In the genomic region with DNA sequence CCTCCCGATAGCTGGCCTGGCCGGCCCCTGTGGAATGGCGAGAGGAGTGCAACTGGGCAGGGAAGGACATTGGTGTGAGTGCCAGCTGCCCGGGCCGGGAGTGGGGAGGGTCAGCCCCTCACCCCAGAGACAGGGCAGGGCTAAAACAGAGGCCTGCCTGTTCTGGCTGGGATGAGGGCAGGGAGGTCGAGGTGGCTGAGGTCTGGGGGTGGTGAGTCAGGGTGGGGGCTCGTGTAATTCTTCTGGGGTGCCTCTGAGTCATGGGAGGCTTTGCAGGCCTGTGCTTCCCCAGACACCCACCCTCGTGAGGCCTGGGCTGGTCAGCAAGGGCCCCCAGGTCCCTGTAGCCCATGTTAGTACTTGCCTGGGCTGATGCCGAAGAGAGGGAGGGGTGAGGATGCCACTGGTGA, we compare ENCODE assay signal across 16 cellular contexts. TPM values are rescaled to one million over a fixed set of nuclear protein-coding genes. Genes with fewer than 3 reads are reported as not detected.
DNase-seq lines count a peak whose midpoint lies in the region; ATAC-seq and TF ChIP-seq lines count a peak whose summit lies in the region.
"Had no signal": no experiment of that assay in that cellular context is flagged by ENCODE, and none has a peak within 500 bp of the region (broad histone marks: within the 10 kb centered on the region; RNA-seq: fewer than 3 reads in every experiment).

No MANE protein-coding gene starts in this region.

- no TSS peak for BruUV-seq in Caco-2 (replicated peaks; lab: Mats Ljungman, UMichigan)

- TF ChIP-seq CTCF in Caco-2 (IDR thresholded peaks at IDR 0.05; ENCODE audit: insufficient read depth in 1 of 2, low read depth in 1 of 2, low read length in 1 of 2, severe bottlenecking in 1 of 2, unreplicated experiment in 1 of 2) = no peak
- TF ChIP-seq CTCF in RWPE2 (IDR thresholded peaks at IDR 0.05; ENCODE audit: poor library complexity, severe bottlenecking) = no peak
- no peak for TF ChIP-seq CTCF in foreskin fibroblast (IDR thresholded peaks at IDR 0.05; ENCODE audit: low read depth, low read length)
- no peak for TF ChIP-seq CTCF in retinal pigment epithelial cell (conservative IDR thresholded peaks at IDR 0.05; ENCODE audit: low read depth, low read length)

- peaks cover 46% of the 10 kb centered on the region for H3K4me1 Mint-ChIP-seq in Caco-2 (ENCODE audit: low read depth, unreplicated experiment)
- H3K4me1 Mint-ChIP-seq in activated CD4-positive, alpha-beta memory T cell treated with anti-CD3 and anti-CD28 coated beads for 36 hours (ENCODE audit: low read depth) = peaks cover 25% of the 10 kb centered on the region

- H3K9me3 ChIP-seq in Caco-2 = no peaks in the 10 kb centered on the region
- no peaks in the 10 kb centered on the region for H3K9me3 ChIP-seq in RWPE2 (ENCODE audit: severe bottlenecking)
- H3K9me3 ChIP-seq: HAP-1, left lung had no signal

- H3K36me3 ChIP-seq in Caco-2 (ENCODE audit: control insufficient read depth, insufficient read depth, low read length) = peaks cover 2% of the 10 kb centered on the region
- peaks cover 34% of the 10 kb centered on the region for H3K36me3 ChIP-seq in RWPE2 (ENCODE audit: low read depth)
- H3K36me3 ChIP-seq: HAP-1, left lung had no signal

- peak overlapping the region; percentile 93 for H3K27ac ChIP-seq in RWPE2 (ENCODE audit: poor library complexity, severe bottlenecking)

- H3K27me3 ChIP-seq in Caco-2 (replicated peaks; ENCODE audit: control insufficient read depth, insufficient read depth, low read length) (no peaks in the 10 kb centered on the region), RWPE2 (ENCODE audit: insufficient read depth, poor library complexity, severe bottlenecking) (no peaks in the 10 kb centered on the region)

- CTCF ChIA-PET in Caco-2 (lab: Charles Lee) = interaction anchor here (1.2 to 1.8 kb wide), 2 partner anchors 11 to 29 kb away, joined by 3 to 10 read pairs; a partner anchor contains a TSS
- CTCF ChIA-PET in activated CD4-positive, alpha-beta memory T cell treated with anti-CD3 and anti-CD28 coated beads for 36 hours (lab: Charles Lee) = interaction anchor here (0.6 to 5.0 kb wide), 4 partner anchors 10 to 77 kb away, joined by 3 to 45 read pairs (median 25); a partner anchor contains a TSS

- no peak overlapping the region for H3K4me3 Mint-ChIP-seq in Caco-2 (ENCODE audit: unreplicated experiment)
- no peak overlapping the region for H3K4me3 Mint-ChIP-seq in activated CD4-positive, alpha-beta memory T cell treated with anti-CD3 and anti-CD28 coated beads for 36 hours
- H3K4me3 Mint-ChIP-seq: CD14-positive monocyte; T-helper 1 cell treated with Interleukin-12 subunit alpha and Interleukin-12 subunit beta and Interleukin-4 antibody, amounts not matched to agents 30 μg/mL and 1 μg/mL, for 36 hours had no signal

- peak; percentile 3; the same call in 2 of the 3 replicates for ATAC-seq in RWPE2 (ENCODE audit: low read depth)
- ATAC-seq: left lung had no signal

- intact Hi-C loops in Caco-2 (cut with micrococcal nuclease; ENCODE audit: unreplicated experiment) = no loop called here
- intact Hi-C loops in activated CD4-positive, alpha-beta memory T cell treated with anti-CD3 and anti-CD28 coated beads for 36 hours (cut with micrococcal nuclease) = loop anchor here (5.0 kb wide), 1 partner anchor 148 kb away; no protein-coding TSS in a partner anchor

- POLR2A ChIA-PET in Caco-2 (lab: Charles Lee) = interaction anchor here (1.2 kb wide), 1 partner anchor 35 kb away, joined by 4 read pairs; a partner anchor contains a TSS
- POLR2A ChIA-PET in activated CD4-positive, alpha-beta memory T cell treated with anti-CD3 and anti-CD28 coated beads for 36 hours (lab: Charles Lee) = interaction anchor here (0.9 kb wide), 1 partner anchor 14 kb away, joined by 3 read pairs; no protein-coding TSS in a partner anchor

- no peak overlapping the region for H3K4me3 ChIP-seq in Caco-2 (ENCODE audit: low read depth, low read length)
- H3K4me3 ChIP-seq in RWPE2 (ENCODE audit: severe bottlenecking) = peak overlapping the region; percentile 45
- H3K4me3 ChIP-seq in foreskin fibroblast (ENCODE audit: low read depth in 1 of 2, low read length in 2 of 2) = peak overlapping the region; percentile 42 to 72
- peak overlapping the region; percentile 51 for H3K4me3 ChIP-seq in retinal pigment epithelial cell (ENCODE audit: low read length)
- H3K4me3 ChIP-seq: HAP-1 had no signal

- DNase-seq in Caco-2 = no peak
- no peak for DNase-seq in RWPE2 (ENCODE audit: low spot score)
- peak in 1 of 2 donors; percentile 35 for DNase-seq in foreskin fibroblast
- DNase-seq in retinal pigment epithelial cell (ENCODE audit: low read depth) = no peak
- no peak for DNase-seq in DMS53 treated with DMSO at 0.1 percent for 48 hours (lab: John Stamatoyannopoulos, UW; ENCODE audit: unreplicated experiment)
- no peak for DNase-seq in effector CD4-positive, alpha-beta T cell
- DNase-seq in NCI-H2029 (lab: John Stamatoyannopoulos, UW) = no peak
- DNase-seq in activated CD4-positive, alpha-beta memory T cell treated with anti-CD3 and anti-CD28 coated beads for 36 hours = no peak
- DNase-seq: occipital lobe; stimulated activated CD4-positive, alpha-beta T cell treated with anti-CD3 and anti-CD28 coated beads, Interleukin-1b, Interleukin-23, amount 100 ng/mL, for 48 hours had no signal

- no peaks in the 10 kb centered on the region for H3K9me3 Mint-ChIP-seq in Caco-2 (ENCODE audit: unreplicated experiment)
- no peaks in the 10 kb centered on the region for H3K9me3 Mint-ChIP-seq in activated CD4-positive, alpha-beta memory T cell treated with anti-CD3 and anti-CD28 coated beads for 36 hours
- H3K9me3 Mint-ChIP-seq: T-helper 1 cell treated with Interleukin-12 subunit alpha and Interleukin-12 subunit beta and Interleukin-4 antibody, amounts not matched to agents 30 μg/mL and 1 μg/mL, for 36 hours had no signal

- H3K27me3 Mint-ChIP-seq in Caco-2 (ENCODE audit: insufficient read depth, unreplicated experiment) = no peaks in the 10 kb centered on the region
- H3K27me3 Mint-ChIP-seq in activated CD4-positive, alpha-beta memory T cell treated with anti-CD3 and anti-CD28 coated beads for 36 hours = peaks cover 20% of the 10 kb centered on the region

- peak overlapping the region; percentile 53 for H3K27ac Mint-ChIP-seq in Caco-2 (ENCODE audit: unreplicated experiment)
- no peak overlapping the region for H3K27ac Mint-ChIP-seq in activated CD4-positive, alpha-beta memory T cell treated with anti-CD3 and anti-CD28 coated beads for 36 hours
- H3K27ac Mint-ChIP-seq: T-helper 1 cell treated with Interleukin-12 subunit alpha and Interleukin-12 subunit beta and Interleukin-4 antibody, amounts not matched to agents 30 μg/mL and 1 μg/mL, for 36 hours had no signal

- H3K4me1 ChIP-seq in Caco-2 (peaks cover 69% of the 10 kb centered on the region), RWPE2 (ENCODE audit: insufficient read depth, poor library complexity, severe bottlenecking) (peaks cover 28% of the 10 kb centered on the region)
- H3K4me1 ChIP-seq: HAP-1 had no signal

- peaks cover 8% of the 10 kb centered on the region for H3K36me3 Mint-ChIP-seq in Caco-2 (ENCODE audit: insufficient read depth, unreplicated experiment)
- H3K36me3 Mint-ChIP-seq in activated CD4-positive, alpha-beta memory T cell treated with anti-CD3 and anti-CD28 coated beads for 36 hours = no peaks in the 10 kb centered on the region
- H3K36me3 Mint-ChIP-seq: brain had no signal

RNA-seq across cellular contexts. Expression of a gene that starts 1.5 kb away (rescaled TPM):
- 19.7 and 21.8 TPM in 2 replicates for total RNA-seq in Caco-2 (2022)
- under 1 TPM; 0.86 to 0.97 TPM for total RNA-seq in activated CD4-positive, alpha-beta memory T cell treated with anti-CD3 and anti-CD28 coated beads for 36 hours

RNA-seq across cellular contexts. Expression of a gene that starts 8.5 kb away (rescaled TPM):
- not detected in 2 replicates for total RNA-seq in Caco-2 (2022)
- total RNA-seq in activated CD4-positive, alpha-beta memory T cell treated with anti-CD3 and anti-CD28 coated beads for 36 hours = not detected
- total RNA-seq: HT-29 had no signal

RNA-seq across cellular contexts. Expression of a gene that starts 21.8 kb away (rescaled TPM):
- total RNA-seq in Caco-2 (2022) = 88.0 and 89.5 TPM in 2 replicates
- total RNA-seq in activated CD4-positive, alpha-beta memory T cell treated with anti-CD3 and anti-CD28 coated beads for 36 hours = 100 to 1,000 TPM; 111 to 112 TPM

RNA-seq across cellular contexts. Expression of a gene that starts 28.8 kb away (rescaled TPM):
- total RNA-seq in Caco-2 (2022) = 5.2 and 6.8 TPM in 2 replicates
- 1 to 10 TPM; 2.5 to 4.0 TPM for total RNA-seq in activated CD4-positive, alpha-beta memory T cell treated with anti-CD3 and anti-CD28 coated beads for 36 hours

RNA-seq across cellular contexts. Expression of a gene that starts 28.8 kb away (rescaled TPM):
- total RNA-seq in Caco-2 (2022) = 6.7 and 8.2 TPM in 2 replicates
- 10 to 100 TPM; 18.8 to 19.6 TPM for total RNA-seq in activated CD4-positive, alpha-beta memory T cell treated with anti-CD3 and anti-CD28 coated beads for 36 hours

Comparison
In these comparisons a context has a peak if more than half of its experiments do, and no peak if none do; other contexts are left out.
1. RNA of a gene that starts 1.5 kb away (total RNA-seq): 19.7 to 21.8 TPM in Caco-2; 0.86 to 0.97 TPM in activated CD4-positive, alpha-beta memory T cell treated with anti-CD3 and anti-CD28 coated beads for 36 hours; every median in the first group is over 10 times any median in the second.